In the genomic region with DNA sequence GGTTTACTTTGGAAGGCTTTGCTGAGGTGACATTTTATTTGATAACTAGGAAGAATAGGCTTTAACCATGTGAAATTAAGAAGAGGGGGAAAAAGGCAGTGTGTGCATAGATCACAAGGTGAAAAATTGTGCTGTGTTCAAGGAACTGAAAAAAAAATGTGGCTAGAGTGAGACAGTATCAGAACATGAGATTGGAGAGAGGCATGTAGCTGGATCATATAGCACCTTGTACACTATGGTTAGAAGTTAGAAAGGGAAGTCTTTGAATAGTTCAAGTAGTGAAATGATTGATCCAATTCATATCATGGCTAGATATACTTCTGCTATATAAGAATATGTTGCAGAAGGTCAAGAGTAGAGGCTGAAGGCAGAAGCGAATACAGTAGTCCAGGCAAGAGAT, we compare ENCODE assay signal across 17 cellular contexts. TPM values are rescaled to one million over a fixed set of nuclear protein-coding genes. Genes with fewer than 3 reads are reported as not detected.
DNase-seq lines count a peak whose midpoint lies in the region; ATAC-seq and TF ChIP-seq lines count a peak whose summit lies in the region.
"Had no signal": no experiment of that assay in that cellular context is flagged by ENCODE, and none has a peak within 500 bp of the region (broad histone marks: within the 10 kb centered on the region; RNA-seq: fewer than 3 reads in every experiment).

No MANE protein-coding gene starts in this region.

- H3K9me3 ChIP-seq in gastrocnemius medialis = no peaks in the 10 kb centered on the region
- H3K9me3 ChIP-seq: BLaER1, Caco-2 had no signal

- H3K4me3 Mint-ChIP-seq in stimulated activated naive B cell treated with anti-CD40 and anti-IgM and Interleukin-4, amounts not matched to agents 10 μg/mL and 1 μg/mL and 100 μg/mL, for 72 hours = no peak overlapping the region
- H3K4me3 Mint-ChIP-seq: CD8-positive, alpha-beta memory T cell; H9 had no signal

- no peaks in the 10 kb centered on the region for H3K4me1 ChIP-seq in gastrocnemius medialis
- H3K4me1 ChIP-seq: BLaER1, Caco-2 had no signal

- H3K36me3 ChIP-seq in gastrocnemius medialis = no peaks in the 10 kb centered on the region

- no peak for TF ChIP-seq POLR2A in gastrocnemius medialis (IDR thresholded peaks at IDR 0.05)

- ATAC-seq in HG02642 (IDR thresholded peaks at IDR 0.05; ENCODE audit: poor library complexity, unreplicated experiment) = peak; percentile 59
- ATAC-seq in HG03442 (IDR thresholded peaks at IDR 0.05; ENCODE audit: unreplicated experiment) = peak; percentile 53
- peak; percentile 88 to 89 for ATAC-seq in stimulated activated naive B cell treated with anti-CD40 and anti-IgM and Interleukin-4, amounts not matched to agents 10 μg/mL and 1 μg/mL and 100 μg/mL, for 72 hours (replicated peaks)
- ATAC-seq in omental fat pad (ENCODE audit: low FRiP score) = no peak
- no peak for ATAC-seq in gastrocnemius medialis
- ATAC-seq: HepG2 had no signal

- peaks cover 0 to 6% of the 10 kb centered on the region in 2 donors for H3K27me3 Mint-ChIP-seq in stimulated activated naive B cell treated with anti-CD40 and anti-IgM and Interleukin-4, amounts not matched to agents 10 μg/mL and 1 μg/mL and 100 μg/mL, for 72 hours
- H3K27me3 Mint-ChIP-seq: CD8-positive, alpha-beta memory T cell had no signal

- H3K9me3 Mint-ChIP-seq in stimulated activated naive B cell treated with anti-CD40 and anti-IgM and Interleukin-4, amounts not matched to agents 10 μg/mL and 1 μg/mL and 100 μg/mL, for 72 hours = no peaks in the 10 kb centered on the region
- H3K9me3 Mint-ChIP-seq: CD8-positive, alpha-beta memory T cell; H9 had no signal

- TF ChIP-seq CTCF in omental fat pad (IDR thresholded peaks at IDR 0.05) = no peak
- TF ChIP-seq CTCF in gastrocnemius medialis (IDR thresholded peaks at IDR 0.05 in 4 of 5, conservative IDR thresholded peaks at IDR 0.05 in 1 of 5) = no peak

- in situ Hi-C loops in gastrocnemius medialis (cut with MboI; ENCODE audit: low sequenced_read_pairs in 4 of 4) = no loop called here

- no peaks in the 10 kb centered on the region for H3K4me1 Mint-ChIP-seq in stimulated activated naive B cell treated with anti-CD40 and anti-IgM and Interleukin-4, amounts not matched to agents 10 μg/mL and 1 μg/mL and 100 μg/mL, for 72 hours
- H3K4me1 Mint-ChIP-seq: CD8-positive, alpha-beta memory T cell; H9 had no signal

- H3K36me3 Mint-ChIP-seq in stimulated activated naive B cell treated with anti-CD40 and anti-IgM and Interleukin-4, amounts not matched to agents 10 μg/mL and 1 μg/mL and 100 μg/mL, for 72 hours = peaks cover 9 to 14% of the 10 kb centered on the region in 2 donors

- H3K27ac Mint-ChIP-seq in stimulated activated naive B cell treated with anti-CD40 and anti-IgM and Interleukin-4, amounts not matched to agents 10 μg/mL and 1 μg/mL and 100 μg/mL, for 72 hours = no peak overlapping the region
- H3K27ac Mint-ChIP-seq: CD8-positive, alpha-beta memory T cell; H9 had no signal

- DNase-seq in NCI-H82 treated with DMSO at 0.1 percent for 48 hours (lab: John Stamatoyannopoulos, UW; ENCODE audit: unreplicated experiment) = peak; percentile 79
- no peak for DNase-seq in NCI-H82 (lab: John Stamatoyannopoulos, UW)
- DNase-seq in stimulated activated naive B cell treated with anti-CD40 and anti-IgM and Interleukin-4, amounts not matched to agents 10 μg/mL and 1 μg/mL and 100 μg/mL, for 72 hours = no peak
- DNase-seq in NCI-H1436 (lab: John Stamatoyannopoulos, UW) = no peak
- no peak for DNase-seq in omental fat pad (ENCODE audit: low spot score)
- DNase-seq in gastrocnemius medialis = no peak
- DNase-seq: Caco-2; CD8-positive, alpha-beta memory T cell; DND-41; GDM1; GOT3; H9 had no signal

- H3K27ac ChIP-seq in gastrocnemius medialis = no peak overlapping the region
- H3K27ac ChIP-seq: 22Rv1, BLaER1 had no signal

- no peaks in the 10 kb centered on the region for H3K27me3 ChIP-seq in gastrocnemius medialis
- H3K27me3 ChIP-seq: BLaER1 had no signal

- no peak overlapping the region for H3K4me3 ChIP-seq in gastrocnemius medialis
- H3K4me3 ChIP-seq: BLaER1 had no signal

- intact Hi-C loops in gastrocnemius medialis (cut with DNase I; ENCODE audit: low total_unique reads) = no loop called here

RNA-seq across cellular contexts. Expression of gene TNFRSF11A, which starts 12.3 kb away (rescaled TPM):
- 10 to 100 TPM in 1 of 4 donors, 1 to 10 TPM in 3; 2.1 to 22.7 (median 3.8) TPM for total RNA-seq in omental fat pad
- total RNA-seq in gastrocnemius medialis = 1 to 10 TPM in 3 of 4 donors, not detected in 1; 1.4 to 3.2 (median 1.8) TPM

Comparison
In these comparisons a context has a peak if more than half of its experiments do, and no peak if none do; other contexts are left out.
1. ATAC-seq: peak in HG02642 (single experiment), HG03442 (single experiment) and stimulated activated naive B cell treated with anti-CD40 and anti-IgM and Interleukin-4, amounts not matched to agents 10 μg/mL and 1 μg/mL and 100 μg/mL, for 72 hours (2 of 2); none in omental fat pad (single experiment) and gastrocnemius medialis (0 of 2).